Comparison of ENCODE assay signal across 9 cellular contexts in genomic region chr1:22969224-22969829, GRCh38. TPM values are rescaled to one million over a fixed set of nuclear protein-coding genes. Genes with fewer than 3 reads are reported as not detected.
DNase-seq lines count a peak whose midpoint lies in the region; ATAC-seq and TF ChIP-seq lines count a peak whose summit lies in the region.
"Had no signal": no experiment of that assay in that cellular context is flagged by ENCODE, and none has a peak within 500 bp of the region (broad histone marks: within the 10 kb centered on the region; RNA-seq: fewer than 3 reads in every experiment).

No MANE protein-coding gene starts in this region.

- no peak overlapping the region for H3K56ac ChIP-seq in IMR-90 (ENCODE audit: extremely low read depth, insufficient read depth, low read length)

- no peak overlapping the region for H4K8ac ChIP-seq in IMR-90 (ENCODE audit: low read depth in 2 of 2, low read length in 2 of 2)

- CTCF ChIA-PET in IMR-90 (lab: Yijun Ruan, JAX): no interaction called here

- H3K4me2 ChIP-seq in IMR-90 (ENCODE audit: low read depth, low read length): peak overlapping the region; percentile 29; the same call in 1 of the 2 replicates
- H3K4me2 ChIP-seq: PC-9 had no signal

- no peak overlapping the region for H4K5ac ChIP-seq in IMR-90 (ENCODE audit: low read depth, low read length)

- peak; percentile 88 for ATAC-seq in IMR-90 (ENCODE audit: low read depth)
- no peak for ATAC-seq in GM19328 (IDR thresholded peaks at IDR 0.05; ENCODE audit: unreplicated experiment)

- in situ Hi-C loops in IMR-90 (cut with MboI; ENCODE audit: low sequenced_read_pairs): no loop called here

- TF ChIP-seq CTCF in IMR-90 (conservative IDR thresholded peaks at IDR 0.05; ENCODE audit: low read depth, low read length): no peak

- no peak overlapping the region for H3K9ac ChIP-seq in IMR-90 (ENCODE audit: low read depth, low read length)

- H2BK5ac ChIP-seq in IMR-90 (ENCODE audit: low read depth, low read length, poor library complexity, severe bottlenecking): no peak overlapping the region

- H2AFZ ChIP-seq in IMR-90 (replicated peaks; ENCODE audit: low read length, poor library complexity): peak overlapping the region; percentile 8
- H2AFZ ChIP-seq: PC-9 had no signal

- TF ChIP-seq RAD21 in IMR-90 (IDR thresholded peaks at IDR 0.05; ENCODE audit: low read length): no peak

- intact Hi-C loops in IMR-90 (cut with micrococcal nuclease): loop anchor here (10.0 kb wide), 1 partner anchor 305 kb away; no protein-coding TSS in a partner anchor

- no peak overlapping the region for H4K91ac ChIP-seq in IMR-90 (ENCODE audit: insufficient read depth, low read depth, low read length)

- no peak overlapping the region for H2BK20ac ChIP-seq in IMR-90 (ENCODE audit: low read depth, low read length)

- H3K27ac ChIP-seq in IMR-90 (ENCODE audit: insufficient read depth, low read length): no peak overlapping the region
- H3K27ac ChIP-seq: PC-9 had no signal

- DNase-seq in IMR-90 (peak; percentile 90), NCI-H82 (lab: John Stamatoyannopoulos, UW) (peak; percentile 92), fibroblast of peridontal ligament (ENCODE audit: extremely low read depth) (peak; percentile 74), stromal cell of bone marrow (ENCODE audit: low read depth) (peak; percentile 18), CD1c-positive myeloid dendritic cell (ENCODE audit: extremely low spot score) (no peak)
- no peak for DNase-seq in stimulated activated CD4-positive, alpha-beta T cell treated with anti-CD3 and anti-CD28 coated beads, Interleukin-2, amount 100 ng/mL, for 24 hours
- DNase-seq: activated effector memory CD4-positive, alpha-beta T cell treated with anti-CD3 and anti-CD28 coated beads, Interleukin-2, amount 50 U/mL, for 16 hours; PC-9 had no signal

- H3K4me3 ChIP-seq in IMR-90 (ENCODE audit: insufficient read depth, low read depth, low read length): no peak overlapping the region
- H3K4me3 ChIP-seq: PC-9 had no signal

- dilution Hi-C loops in IMR-90 (cut with HindIII; ENCODE audit: low sequenced_read_pairs, unreplicated experiment): no loop called here

- no peaks in the 10 kb centered on the region for H3K36me3 ChIP-seq in IMR-90 (ENCODE audit: control insufficient read depth, insufficient read depth, low read length)

- H2BK15ac ChIP-seq in IMR-90 (ENCODE audit: low read depth, low read length): no peak overlapping the region

- TF ChIP-seq POLR2A in IMR-90 (IDR thresholded peaks at IDR 0.05; ENCODE audit: low read depth, low read length): no peak

- no peak overlapping the region for H2BK120ac ChIP-seq in IMR-90 (ENCODE audit: low read depth, low read length)

- no TSS peak for BruUV-seq in IMR-90 (replicated peaks; lab: Mats Ljungman, UMichigan)

- POLR2A ChIA-PET in IMR-90 (lab: Charles Lee; ENCODE audit: unreplicated experiment): no interaction called here

- no peaks in the 10 kb centered on the region for H3K9me1 ChIP-seq in IMR-90 (ENCODE audit: insufficient read depth, low read length)

- peaks cover 8% of the 10 kb centered on the region for H3K9me3 ChIP-seq in IMR-90 (ENCODE audit: control insufficient read depth, insufficient read depth, low read length)

- H3K23ac ChIP-seq in IMR-90 (ENCODE audit: low read depth, low read length): no peak overlapping the region

- H3K27me3 ChIP-seq in IMR-90 (ENCODE audit: control insufficient read depth, insufficient read depth, low read length): peaks cover 49% of the 10 kb centered on the region

- peaks cover 2% of the 10 kb centered on the region; the same call in 1 of the 2 replicates for H3K4me1 ChIP-seq in IMR-90 (ENCODE audit: control insufficient read depth, insufficient read depth, low read length)

- no peak overlapping the region for H2AK5ac ChIP-seq in IMR-90 (ENCODE audit: low read depth, low read length)

- 0 out of 2 replicates have a peak, but pooled peaks cover 3% of the 10 kb centered on the region for H4K20me1 ChIP-seq in IMR-90 (ENCODE audit: insufficient read depth, low read length)

- H2AK9ac ChIP-seq in IMR-90 (replicated peaks; ENCODE audit: low read depth, low read length, poor library complexity): no peak overlapping the region

- 29% methylated on average over 3 of the region's 6 CpGs; no CpG with 5 or more reads in 1 of the 2 experiments for WGBS in IMR-90 (ENCODE audit: extremely low coverage in 2 of 2, insufficient read length in 1 of 2), 2 experiments

- H3K14ac ChIP-seq in IMR-90 (replicated peaks; ENCODE audit: low read depth, low read length): no peak overlapping the region

- no peak overlapping the region for H3K4ac ChIP-seq in IMR-90 (ENCODE audit: low read depth, low read length)

- no peaks in the 10 kb centered on the region for H3K79me1 ChIP-seq in IMR-90 (ENCODE audit: low read depth in 1 of 2, low read length in 2 of 2)

- H3K18ac ChIP-seq in IMR-90 (ENCODE audit: low read depth, low read length): no peak overlapping the region

TF ChIP-seq in IMR-90, 13 proteins besides CTCF, POLR2A, EP300 and RAD21:
- TF ChIP-seq CEBPB (IDR thresholded peaks at IDR 0.05; ENCODE audit: low read depth, low read length): no peak

RNA-seq across cellular contexts. Expression of gene LACTBL1, which starts 3.3 kb away (rescaled TPM):
- not detected in 2 replicates for total RNA-seq in IMR-90 (2012; rRNA removed)
- polyA plus RNA-seq in IMR-90 (2012; rRNA removed): not detected in 2 replicates
- polyA plus RNA-seq in IMR-90 (2012; cell fraction: cytosol; rRNA removed): not detected in 2 replicates
- not detected in 2 replicates for polyA plus RNA-seq in IMR-90 (2012; cell fraction: nucleus; rRNA removed; ENCODE audit: low replicate concordance)

RNA-seq across cellular contexts. Expression of gene TEX46, which starts 46.3 kb away (rescaled TPM):
- total RNA-seq in IMR-90 (2012; rRNA removed): not detected in 2 replicates
- polyA plus RNA-seq in IMR-90 (2012; rRNA removed): not detected in 2 replicates
- not detected in 2 replicates for polyA plus RNA-seq in IMR-90 (2012; cell fraction: cytosol; rRNA removed)
- polyA plus RNA-seq in IMR-90 (2012; cell fraction: nucleus; rRNA removed; ENCODE audit: low replicate concordance): not detected in 2 replicates
- total RNA-seq: PC-9 had no signal

RNA-seq across cellular contexts. Expression of gene KDM1A, which starts 49.9 kb away (rescaled TPM):
- 104 and 148 TPM in 2 replicates for total RNA-seq in IMR-90 (2012; rRNA removed)
- 54.9 and 58.7 TPM in 2 replicates for polyA plus RNA-seq in IMR-90 (2012; rRNA removed)
- polyA plus RNA-seq in IMR-90 (2012; cell fraction: cytosol; rRNA removed): 41.1 and 81.9 TPM in 2 replicates
- polyA plus RNA-seq in IMR-90 (2012; cell fraction: nucleus; rRNA removed; ENCODE audit: low replicate concordance): 37.7 and 93.7 TPM in 2 replicates

Comparison
In these comparisons a context has a peak if more than half of its experiments do, and no peak if none do; other contexts are left out.
1. DNase-seq: peak in IMR-90 (single experiment), NCI-H82 (single experiment), fibroblast of peridontal ligament (single experiment) and stromal cell of bone marrow (single experiment); none in stimulated activated CD4-positive, alpha-beta T cell treated with anti-CD3 and anti-CD28 coated beads, Interleukin-2, amount 100 ng/mL, for 24 hours (0 of 2) and CD1c-positive myeloid dendritic cell (single experiment).